2 cellular contexts compared by ENCODE assay signal in genomic region chr4:68720723-68721122, GRCh38. TPM values are rescaled to one million over a fixed set of nuclear protein-coding genes. Genes with fewer than 3 reads are reported as not detected.
"Had no signal": no experiment of that assay in that cellular context is flagged by ENCODE, and none has a peak within 500 bp of the region (broad histone marks: within the 10 kb centered on the region; RNA-seq: fewer than 3 reads in every experiment).

No MANE protein-coding gene starts in this region.

RNA-seq across cellular contexts. Expression of gene UGT2B15, which starts 50.3 kb away (rescaled TPM):
- total RNA-seq: HT1080, IMR-90 had no signal
- polyA plus RNA-seq: IMR-90 had no signal
